21 cellular contexts compared by ENCODE assay signal in genomic region chr3:100880072-100880471, GRCh38.
DNase-seq lines count a peak whose midpoint lies in the region; ATAC-seq and TF ChIP-seq lines count a peak whose summit lies in the region.
"Had no signal": no experiment of that assay in that cellular context is flagged by ENCODE, and none has a peak within 500 bp of the region (broad histone marks: within the 10 kb centered on the region; RNA-seq: fewer than 3 reads in every experiment).

No MANE protein-coding gene starts in this region.

- no peak for ATAC-seq in natural killer cell
- ATAC-seq: activated CD4-positive, alpha-beta T cell treated with anti-CD3 and anti-CD28 coated beads for 36 hours; natural killer cell treated with Interleukin-12 subunit alpha and Interleukin-12 subunit beta and Interleukin-15 and Interleukin-18, amount 100 ng/mL, for 72 hours had no signal

- no peak for TF ChIP-seq POLR2A in transverse colon (IDR thresholded peaks at IDR 0.05)

- no peak overlapping the region for H3K4me3 ChIP-seq in MG63
- no peak overlapping the region for H3K4me3 ChIP-seq in muscle layer of duodenum (ENCODE audit: low read depth in 1 of 2, low read length in 2 of 2)
- no peak overlapping the region for H3K4me3 ChIP-seq in transverse colon
- H3K4me3 ChIP-seq: ascending aorta, spleen, stomach had no signal

- H3K27ac ChIP-seq in muscle layer of duodenum (ENCODE audit: low read length) (peak overlapping the region; percentile 3), transverse colon (peak overlapping the region; percentile 1 to 18 (median 13))
- H3K27ac ChIP-seq: spleen had no signal

- H3K36me3 ChIP-seq in MG63 (no peaks in the 10 kb centered on the region), muscle layer of duodenum (ENCODE audit: control insufficient read depth in 1 of 2, insufficient read depth in 2 of 2, low read length in 2 of 2) (no peaks in the 10 kb centered on the region), transverse colon (no peaks in the 10 kb centered on the region)
- H3K36me3 ChIP-seq: ascending aorta, spleen, stomach had no signal

- TF ChIP-seq CTCF in transverse colon (IDR thresholded peaks at IDR 0.05) (no peak), natural killer cell (IDR thresholded peaks at IDR 0.05) (no peak)

- no peaks in the 10 kb centered on the region for H3K9me3 Mint-ChIP-seq in natural killer cell
- H3K9me3 Mint-ChIP-seq: memory B cell; natural killer cell treated with Interleukin-12 subunit alpha and Interleukin-12 subunit beta and Interleukin-15 and Interleukin-18, amount 100 ng/mL, for 72 hours had no signal

- H3K27me3 ChIP-seq in MG63: no peaks in the 10 kb centered on the region
- no peaks in the 10 kb centered on the region for H3K27me3 ChIP-seq in muscle layer of duodenum (ENCODE audit: low read depth, low read length)
- no peaks in the 10 kb centered on the region for H3K27me3 ChIP-seq in transverse colon
- H3K27me3 ChIP-seq: ascending aorta, spleen, stomach had no signal

- in situ Hi-C loops in transverse colon (cut with MboI; ENCODE audit: low pct_ligation_motif_present in 1 of 4, low pct_unique_long_range_greater_than_20kb in 1 of 4, low sequenced_read_pairs in 3 of 4): no loop called here

- TF ChIP-seq EP300 in transverse colon (IDR thresholded peaks at IDR 0.05; ENCODE audit: low read depth): no peak

- DNase-seq in MG63 (peak; percentile 13), fibroblast of gingiva (ENCODE audit: low read depth) (peak; percentile 51), transverse colon (no peak), NCI-H128 (lab: John Stamatoyannopoulos, UW; ENCODE audit: unreplicated experiment) (no peak), natural killer cell (no peak)
- DNase-seq in activated CD4-positive, alpha-beta T cell treated with anti-CD3 and anti-CD28 coated beads for 1 hour: no peak
- DNase-seq: activated CD4-positive, alpha-beta T cell treated with anti-CD3 and anti-CD28 coated beads for 36 hours; activated naive CD4-positive, alpha-beta T cell treated with anti-CD3 and anti-CD28 coated beads, Interleukin-2, amount 50 U/mL, for 16 hours; activated T-cell treated with anti-CD3 and anti-CD28 coated beads, Interleukin-2, amount 50 U/mL, for 48 hours; DND-41; NCI-H1092; NCI-H510A treated with DMSO at 0.1 percent for 48 hours; RPMI8226; spleen; stomach; SW 1271 had no signal

- no peaks in the 10 kb centered on the region for H3K27me3 Mint-ChIP-seq in natural killer cell (ENCODE audit: low read depth in 2 of 2)
- H3K27me3 Mint-ChIP-seq: memory B cell, progenitor cell of endocrine pancreas had no signal

- H3K4me1 Mint-ChIP-seq in natural killer cell: no peaks in the 10 kb centered on the region
- H3K4me1 Mint-ChIP-seq: activated CD4-positive, alpha-beta T cell treated with anti-CD3 and anti-CD28 coated beads for 36 hours; memory B cell had no signal

- WGBS in transverse colon (ENCODE audit: low coverage in 1 of 2), 2 donors: 54 to 56% methylated on average over 7 of the region's 7 CpGs

- H3K36me3 Mint-ChIP-seq in natural killer cell: no peaks in the 10 kb centered on the region
- H3K36me3 Mint-ChIP-seq: memory B cell; natural killer cell treated with Interleukin-12 subunit alpha and Interleukin-12 subunit beta and Interleukin-15 and Interleukin-18, amount 100 ng/mL, for 72 hours had no signal

- H3K27ac Mint-ChIP-seq in natural killer cell: no peak overlapping the region
- H3K27ac Mint-ChIP-seq: activated CD4-positive, alpha-beta T cell treated with anti-CD3 and anti-CD28 coated beads for 36 hours; memory B cell; natural killer cell treated with Interleukin-12 subunit alpha and Interleukin-12 subunit beta and Interleukin-15 and Interleukin-18, amount 100 ng/mL, for 72 hours; progenitor cell of endocrine pancreas had no signal

- peaks cover 15 to 24% of the 10 kb centered on the region in 2 donors for H3K4me1 ChIP-seq in muscle layer of duodenum (ENCODE audit: control insufficient read depth in 1 of 2, insufficient read depth in 2 of 2, low read length in 2 of 2)
- H3K4me1 ChIP-seq in transverse colon: peaks cover 0 to 10% (median 0%) of the 10 kb centered on the region in 4 donors
- H3K4me1 ChIP-seq: spleen had no signal

- intact Hi-C loops in transverse colon (cut with DNase I; ENCODE audit: low total_unique reads): no loop called here
- intact Hi-C loops in natural killer cell (cut with micrococcal nuclease): no loop called here

- H3K4me3 Mint-ChIP-seq in natural killer cell: no peak overlapping the region
- H3K4me3 Mint-ChIP-seq: activated CD4-positive, alpha-beta T cell treated with anti-CD3 and anti-CD28 coated beads for 36 hours; memory B cell; natural killer cell treated with Interleukin-12 subunit alpha and Interleukin-12 subunit beta and Interleukin-15 and Interleukin-18, amount 100 ng/mL, for 72 hours had no signal

- H3K9me3 ChIP-seq in MG63: no peaks in the 10 kb centered on the region
- H3K9me3 ChIP-seq in muscle layer of duodenum (ENCODE audit: control insufficient read depth in 1 of 2, low read length in 2 of 2): no peaks in the 10 kb centered on the region
- H3K9me3 ChIP-seq in transverse colon: no peaks in the 10 kb centered on the region
- H3K9me3 ChIP-seq: ascending aorta, spleen, stomach had no signal

Comparison
In these comparisons a context has a peak if more than half of its experiments do, and no peak if none do; other contexts are left out.
1. DNase-seq: peak in MG63 (single experiment) and fibroblast of gingiva (single experiment); none in transverse colon (single experiment), activated CD4-positive, alpha-beta T cell treated with anti-CD3 and anti-CD28 coated beads for 1 hour (single experiment), NCI-H128 (single experiment) and natural killer cell (single experiment).